Comparison of ENCODE assay signal across 30 cellular contexts in the genomic region with DNA sequence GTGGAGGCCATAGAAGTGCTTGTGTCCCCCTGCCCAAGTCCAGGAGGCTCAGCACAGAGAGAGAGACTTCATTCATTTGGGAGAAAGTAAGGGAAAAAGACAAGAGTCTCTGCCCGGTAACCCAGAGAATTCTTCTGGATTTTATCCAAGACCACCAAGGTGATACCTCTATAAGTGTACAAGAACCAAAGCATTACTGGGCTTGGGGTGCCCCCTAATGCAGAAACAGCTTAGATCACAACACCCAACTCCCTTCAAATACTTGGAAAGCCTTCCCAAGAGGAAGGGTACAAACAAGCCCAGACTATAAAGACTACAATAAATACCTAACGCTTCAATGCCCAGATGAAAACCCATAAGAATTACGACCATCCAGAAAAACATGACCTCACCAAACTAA.
"Had no signal": no experiment of that assay in that cellular context is flagged by ENCODE, and none has a peak within 500 bp of the region (broad histone marks: within the 10 kb centered on the region; RNA-seq: fewer than 3 reads in every experiment).

No MANE protein-coding gene starts in this region.

- H3K4me3 ChIP-seq: adrenal gland, cardiac muscle cell, coronary artery, ovary, prostate gland, sigmoid colon, upper lobe of right lung had no signal

- ATAC-seq: activated CD4-positive, CD25-positive, alpha-beta regulatory T cell treated with anti-CD3 and anti-CD28 coated beads, Interleukin-2, amount 50 U/mL, for 24 hours; effector memory CD8-positive, alpha-beta T cell; esophagus mucosa; stimulated activated effector memory CD8-positive, alpha-beta T cell treated with anti-CD3 and anti-CD28 coated beads, Interleukin-12 subunit alpha, Interleukin-12 subunit beta, amount 100 ng/mL, for 72 hours; upper lobe of right lung had no signal

- H3K36me3 ChIP-seq: adrenal gland, cardiac muscle cell, ovary, prostate gland, sigmoid colon, upper lobe of right lung, WERI-Rb-1 had no signal

- DNase-seq: activated CD4-positive, alpha-beta T cell treated with anti-CD3 and anti-CD28 coated beads for 48 hours; activated CD4-positive, alpha-beta T cell treated with anti-CD3 and anti-CD28 coated beads, Interleukin-2, amount 50 U/mL, for 48 hours; activated CD8-positive, alpha-beta memory T cell treated with anti-CD3 and anti-CD28 coated beads for 24 hours; activated effector memory CD4-positive, alpha-beta T cell treated with anti-CD3 and anti-CD28 coated beads, Interleukin-2, amount 50 U/mL, for 16 hours; activated naive CD4-positive, alpha-beta T cell treated with anti-CD3 and anti-CD28 coated beads for 36 hours; activated naive CD8-positive, alpha-beta T cell treated with anti-CD3 and anti-CD28 coated beads for 36 hours; activated T-cell treated with anti-CD3 and anti-CD28 coated beads, Interleukin-2, amount 50 U/mL, for 1 hour; adrenal gland; aorta; cerebellar nuclear complex; effector memory CD8-positive, alpha-beta T cell; foreskin fibroblast; head of caudate nucleus; hippocampal formation; naive B cell; nephron progenitor cell; ovary; retina; sigmoid colon; small intestine; stimulated activated CD4-positive, alpha-beta T cell treated with anti-CD3 and anti-CD28 coated beads, Interleukin-4, amount 100 ng/mL, for 24 hours; T1000; upper lobe of right lung; WERI-Rb-1 had no signal

- H3K9me3 ChIP-seq: adrenal gland, ovary, prostate gland, sigmoid colon, upper lobe of right lung had no signal

- H3K27ac ChIP-seq: adrenal gland, cardiac muscle cell, coronary artery, ovary, prostate gland, sigmoid colon, upper lobe of right lung, WERI-Rb-1 had no signal

- H3K4me1 ChIP-seq: adrenal gland, prostate gland, sigmoid colon, upper lobe of right lung had no signal

- H3K27me3 ChIP-seq: adrenal gland, ovary, sigmoid colon, upper lobe of right lung had no signal
